13 cellular contexts compared by ENCODE assay signal in the genomic region with DNA sequence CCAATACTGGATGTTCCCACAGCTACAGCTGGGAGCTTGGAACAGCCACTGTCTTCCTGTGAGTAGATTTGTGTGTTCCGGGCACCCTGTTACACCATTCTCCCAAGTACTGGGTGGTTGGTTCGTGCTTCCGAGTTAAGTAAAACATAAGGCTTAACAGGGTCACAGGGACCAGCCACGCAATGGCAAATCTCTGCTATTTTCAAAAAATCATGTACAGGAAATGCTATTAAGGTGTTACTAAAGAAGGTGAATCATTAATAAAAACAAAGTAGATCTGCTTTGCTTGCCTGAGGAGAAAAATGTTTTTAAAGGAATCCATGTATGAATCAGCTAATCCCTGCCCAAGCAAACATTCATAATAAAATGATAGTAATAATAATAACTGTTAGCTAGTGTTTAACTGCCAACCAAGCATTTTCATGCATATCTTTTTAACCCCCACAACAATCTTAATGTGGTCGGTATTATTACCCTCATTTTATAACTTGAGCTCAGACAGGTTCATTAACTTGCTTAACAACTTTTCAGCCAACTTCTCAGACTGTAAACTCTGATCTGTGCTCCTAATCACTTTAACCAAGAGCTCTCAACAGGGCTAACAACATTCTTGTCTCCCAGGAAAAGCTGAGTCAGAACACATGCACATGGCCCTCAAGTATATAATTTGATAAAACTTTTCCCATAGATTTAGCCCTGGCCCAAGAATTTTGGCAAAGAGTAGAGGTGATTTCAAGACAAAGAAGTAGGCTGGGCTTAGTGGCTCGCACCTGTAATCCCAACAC. TPM values are rescaled to one million over a fixed set of nuclear protein-coding genes. Genes with fewer than 3 reads are reported as not detected.
DNase-seq lines count a peak whose midpoint lies in the region; TF ChIP-seq lines count a peak whose summit lies in the region.
"Had no signal": no experiment of that assay in that cellular context is flagged by ENCODE, and none has a peak within 500 bp of the region (broad histone marks: within the 10 kb centered on the region; RNA-seq: fewer than 3 reads in every experiment).

No MANE protein-coding gene starts in this region.

- peaks cover 0 to 5% of the 10 kb centered on the region in 2 donors for H3K4me1 ChIP-seq in uterus

- H3K27ac Mint-ChIP-seq in type B pancreatic cell: peak overlapping the region; percentile 90
- H3K27ac Mint-ChIP-seq: activated naive CD4-positive, alpha-beta T cell treated with anti-CD3 and anti-CD28 coated beads, Interleukin-2, amount 50 U/mL, for 72 hours had no signal

- no peaks in the 10 kb centered on the region for H3K27me3 ChIP-seq in uterus

- intact Hi-C loops in cardiac septum (cut with DNase I) (loop anchor here (10.0 kb wide), 2 partner anchors 189 to 191 kb away; no protein-coding TSS in a partner anchor), uterus (cut with DNase I; ENCODE audit: low total_unique reads) (no loop called here)

- H3K36me3 ChIP-seq in uterus: no peaks in the 10 kb centered on the region

- DNase-seq in LoVo (ENCODE audit: low spot score) (peak; percentile 38), cardiac fibroblast (ENCODE audit: low read depth in 2 of 2) (peak; percentile 38 to 82), kidney glomerular epithelial cell (lab: John Stamatoyannopoulos, UW) (peak; percentile 40), type B pancreatic cell (ENCODE audit: extremely low spot score, unreplicated experiment) (no peak), cardiac septum (ENCODE audit: low spot score) (no peak), uterus (no peak)
- DNase-seq in stimulated activated CD4-positive, alpha-beta T cell treated with anti-CD3 and anti-CD28 coated beads, Interleukin-15, amount 100 ng/mL, for 24 hours: no peak
- DNase-seq: CD4-positive, alpha-beta memory T cell; NCI-H1417; posterior cingulate gyrus; stimulated activated CD4-positive, alpha-beta T cell treated with anti-CD3 and anti-CD28 coated beads, Interleukin-1b, Interleukin-23, amount 100 ng/mL, for 48 hours; T-helper 1 cell had no signal

- H3K9me3 ChIP-seq in uterus: no peaks in the 10 kb centered on the region

- H3K9me3 Mint-ChIP-seq in type B pancreatic cell: no peaks in the 10 kb centered on the region
- H3K9me3 Mint-ChIP-seq: activated naive CD4-positive, alpha-beta T cell treated with anti-CD3 and anti-CD28 coated beads, Interleukin-2, amount 50 U/mL, for 72 hours; CD4-positive, alpha-beta memory T cell had no signal

- H3K4me3 ChIP-seq in cardiac fibroblast (replicated peaks in 1 of 2; ENCODE audit: low read depth in 2 of 2, low read length in 2 of 2) (no peak overlapping the region), uterus (no peak overlapping the region)

- H3K27me3 Mint-ChIP-seq in type B pancreatic cell: peaks cover 73% of the 10 kb centered on the region

- no peak for TF ChIP-seq CTCF in cardiac fibroblast (IDR thresholded peaks at IDR 0.05; ENCODE audit: low read depth, low read length)
- TF ChIP-seq CTCF in type B pancreatic cell (conservative IDR thresholded peaks at IDR 0.05): no peak
- no peak for TF ChIP-seq CTCF in uterus (IDR thresholded peaks at IDR 0.05)

- H3K36me3 Mint-ChIP-seq in type B pancreatic cell: no peaks in the 10 kb centered on the region

- H3K4me1 Mint-ChIP-seq in type B pancreatic cell (ENCODE audit: unreplicated experiment): peaks cover 18% of the 10 kb centered on the region

- peak overlapping the region; percentile 52 for H3K4me3 Mint-ChIP-seq in type B pancreatic cell

- no peak for TF ChIP-seq POLR2A in uterus (IDR thresholded peaks at IDR 0.05)

- H3K27ac ChIP-seq in uterus: no peak overlapping the region

RNA-seq across cellular contexts. Expression of a gene that starts 2.7 kb away (rescaled TPM):
- 1.7 and 2.0 TPM in 2 replicates for total RNA-seq in type B pancreatic cell (ENCODE audit: low replicate concordance)
- total RNA-seq in cardiac septum: 0.05 TPM
- total RNA-seq in uterus: under 1 TPM in 1 of 4 donors, not detected in 3; 0.21 TPM

RNA-seq across cellular contexts. Expression of a gene that starts 3.8 kb away (rescaled TPM):
- 38.7 and 45.8 TPM in 2 replicates for total RNA-seq in type B pancreatic cell (ENCODE audit: low replicate concordance)
- 35.2 TPM for total RNA-seq in cardiac septum
- 100 to 1,000 TPM in 2 of 4 donors, 10 to 100 TPM in 2; 68.2 to 165 (median 102) TPM for total RNA-seq in uterus

Comparison
In these comparisons a context has a peak if more than half of its experiments do, and no peak if none do; other contexts are left out.
1. DNase-seq: peak in LoVo (single experiment), cardiac fibroblast (2 of 2) and kidney glomerular epithelial cell (single experiment); none in type B pancreatic cell (single experiment), stimulated activated CD4-positive, alpha-beta T cell treated with anti-CD3 and anti-CD28 coated beads, Interleukin-15, amount 100 ng/mL, for 24 hours (single experiment), cardiac septum (single experiment) and uterus (0 of 2).